Comparison of ENCODE assay signal across 23 cellular contexts in genomic region chr4:104507112-104507511, GRCh38. TPM values are rescaled to one million over a fixed set of nuclear protein-coding genes. Genes with fewer than 3 reads are reported as not detected.
"Had no signal": no experiment of that assay in that cellular context is flagged by ENCODE, and none has a peak within 500 bp of the region (broad histone marks: within the 10 kb centered on the region; RNA-seq: fewer than 3 reads in every experiment).

No MANE protein-coding gene starts in this region.

- ATAC-seq: activated T-cell treated with anti-CD3 and anti-CD28 coated beads, Interleukin-2, amount 50 U/mL, for 72 hours; body of pancreas; heart right ventricle; lower lobe of right lung; stimulated activated memory B cell treated with anti-CD40 and anti-IgM and Interleukin-4, amounts not matched to agents 10 μg/mL and 1 μg/mL and 100 μg/mL, for 72 hours had no signal

- DNase-seq: activated CD4-positive, alpha-beta memory T cell treated with anti-CD3 and anti-CD28 coated beads for 36 hours; activated CD4-positive, alpha-beta T cell treated with anti-CD3 and anti-CD28 coated beads for 48 hours; activated effector memory CD4-positive, alpha-beta T cell treated with Interleukin-2 at 50 U/mL for 16 hours; activated naive CD4-positive, alpha-beta T cell treated with anti-CD3 and anti-CD28 coated beads for 36 hours; activated T-cell treated with anti-CD3 and anti-CD28 coated beads, Interleukin-2, amount 50 U/mL, for 72 hours; body of pancreas; effector CD4-positive, alpha-beta T cell; heart right ventricle; lower lobe of right lung; naive B cell; occipital lobe; right lobe of liver; small intestine; stimulated activated CD4-positive, alpha-beta T cell treated with anti-CD3 and anti-CD28 coated beads, Interleukin-15, amount 100 ng/mL, for 24 hours; stomach; T1000 had no signal

- H3K27me3 ChIP-seq: body of pancreas, cardiac muscle cell, heart right ventricle, right lobe of liver, stomach, tibial nerve had no signal

- H3K27ac ChIP-seq: body of pancreas, cardiac muscle cell, heart right ventricle, lower lobe of right lung, right lobe of liver, stomach, suprapubic skin, tibial nerve had no signal

- H3K9me3 ChIP-seq: body of pancreas, heart right ventricle, lower lobe of right lung, right lobe of liver, stomach, suprapubic skin, tibial nerve had no signal

- H3K4me3 ChIP-seq: body of pancreas, cardiac muscle cell, heart right ventricle, lower lobe of right lung, right lobe of liver, stomach, suprapubic skin, tibial nerve had no signal

- FAIRE-seq: endometrium, keratinocyte, small intestine had no signal

- H3K4me1 ChIP-seq: lower lobe of right lung, stomach, suprapubic skin, tibial nerve had no signal

- H3K36me3 ChIP-seq: cardiac muscle cell, heart right ventricle, lower lobe of right lung, right lobe of liver, stomach, suprapubic skin, tibial nerve had no signal

RNA-seq across cellular contexts. Expression of gene CXXC4, which starts 12.4 kb away (rescaled TPM):
- total RNA-seq: activated CD4-positive, alpha-beta memory T cell treated with anti-CD3 and anti-CD28 coated beads for 36 hours; activated naive CD4-positive, alpha-beta T cell treated with anti-CD3 and anti-CD28 coated beads for 36 hours; chondrocyte had no signal
